ENCODE assay signal across 1 cellular context in the genomic region with DNA sequence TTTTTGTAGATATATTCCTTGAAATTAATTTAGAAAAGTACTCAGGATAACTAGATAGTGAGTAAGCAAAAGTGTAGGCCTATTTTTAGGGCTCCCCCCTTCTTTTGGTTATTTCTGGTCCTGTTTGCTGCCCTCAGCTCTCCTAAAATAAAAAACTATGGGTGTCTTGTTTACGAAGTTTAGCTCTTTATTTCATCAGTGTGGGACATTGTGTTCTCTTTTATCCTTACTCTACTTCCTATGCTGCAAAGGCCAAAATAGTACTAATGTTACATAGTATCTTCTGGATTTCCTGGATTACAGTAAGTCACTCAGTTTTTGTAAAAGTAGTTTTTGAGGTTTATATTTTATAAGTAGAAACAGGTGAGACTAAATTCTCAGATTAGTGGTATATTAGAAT.
TF ChIP-seq lines count a peak whose summit lies in the region.

No MANE protein-coding gene starts in this region.

TF ChIP-seq in GM23338, 12 proteins besides CTCF, POLR2A, EP300 and RAD21 (continued from another document):
- TF ChIP-seq, protein P1, sequence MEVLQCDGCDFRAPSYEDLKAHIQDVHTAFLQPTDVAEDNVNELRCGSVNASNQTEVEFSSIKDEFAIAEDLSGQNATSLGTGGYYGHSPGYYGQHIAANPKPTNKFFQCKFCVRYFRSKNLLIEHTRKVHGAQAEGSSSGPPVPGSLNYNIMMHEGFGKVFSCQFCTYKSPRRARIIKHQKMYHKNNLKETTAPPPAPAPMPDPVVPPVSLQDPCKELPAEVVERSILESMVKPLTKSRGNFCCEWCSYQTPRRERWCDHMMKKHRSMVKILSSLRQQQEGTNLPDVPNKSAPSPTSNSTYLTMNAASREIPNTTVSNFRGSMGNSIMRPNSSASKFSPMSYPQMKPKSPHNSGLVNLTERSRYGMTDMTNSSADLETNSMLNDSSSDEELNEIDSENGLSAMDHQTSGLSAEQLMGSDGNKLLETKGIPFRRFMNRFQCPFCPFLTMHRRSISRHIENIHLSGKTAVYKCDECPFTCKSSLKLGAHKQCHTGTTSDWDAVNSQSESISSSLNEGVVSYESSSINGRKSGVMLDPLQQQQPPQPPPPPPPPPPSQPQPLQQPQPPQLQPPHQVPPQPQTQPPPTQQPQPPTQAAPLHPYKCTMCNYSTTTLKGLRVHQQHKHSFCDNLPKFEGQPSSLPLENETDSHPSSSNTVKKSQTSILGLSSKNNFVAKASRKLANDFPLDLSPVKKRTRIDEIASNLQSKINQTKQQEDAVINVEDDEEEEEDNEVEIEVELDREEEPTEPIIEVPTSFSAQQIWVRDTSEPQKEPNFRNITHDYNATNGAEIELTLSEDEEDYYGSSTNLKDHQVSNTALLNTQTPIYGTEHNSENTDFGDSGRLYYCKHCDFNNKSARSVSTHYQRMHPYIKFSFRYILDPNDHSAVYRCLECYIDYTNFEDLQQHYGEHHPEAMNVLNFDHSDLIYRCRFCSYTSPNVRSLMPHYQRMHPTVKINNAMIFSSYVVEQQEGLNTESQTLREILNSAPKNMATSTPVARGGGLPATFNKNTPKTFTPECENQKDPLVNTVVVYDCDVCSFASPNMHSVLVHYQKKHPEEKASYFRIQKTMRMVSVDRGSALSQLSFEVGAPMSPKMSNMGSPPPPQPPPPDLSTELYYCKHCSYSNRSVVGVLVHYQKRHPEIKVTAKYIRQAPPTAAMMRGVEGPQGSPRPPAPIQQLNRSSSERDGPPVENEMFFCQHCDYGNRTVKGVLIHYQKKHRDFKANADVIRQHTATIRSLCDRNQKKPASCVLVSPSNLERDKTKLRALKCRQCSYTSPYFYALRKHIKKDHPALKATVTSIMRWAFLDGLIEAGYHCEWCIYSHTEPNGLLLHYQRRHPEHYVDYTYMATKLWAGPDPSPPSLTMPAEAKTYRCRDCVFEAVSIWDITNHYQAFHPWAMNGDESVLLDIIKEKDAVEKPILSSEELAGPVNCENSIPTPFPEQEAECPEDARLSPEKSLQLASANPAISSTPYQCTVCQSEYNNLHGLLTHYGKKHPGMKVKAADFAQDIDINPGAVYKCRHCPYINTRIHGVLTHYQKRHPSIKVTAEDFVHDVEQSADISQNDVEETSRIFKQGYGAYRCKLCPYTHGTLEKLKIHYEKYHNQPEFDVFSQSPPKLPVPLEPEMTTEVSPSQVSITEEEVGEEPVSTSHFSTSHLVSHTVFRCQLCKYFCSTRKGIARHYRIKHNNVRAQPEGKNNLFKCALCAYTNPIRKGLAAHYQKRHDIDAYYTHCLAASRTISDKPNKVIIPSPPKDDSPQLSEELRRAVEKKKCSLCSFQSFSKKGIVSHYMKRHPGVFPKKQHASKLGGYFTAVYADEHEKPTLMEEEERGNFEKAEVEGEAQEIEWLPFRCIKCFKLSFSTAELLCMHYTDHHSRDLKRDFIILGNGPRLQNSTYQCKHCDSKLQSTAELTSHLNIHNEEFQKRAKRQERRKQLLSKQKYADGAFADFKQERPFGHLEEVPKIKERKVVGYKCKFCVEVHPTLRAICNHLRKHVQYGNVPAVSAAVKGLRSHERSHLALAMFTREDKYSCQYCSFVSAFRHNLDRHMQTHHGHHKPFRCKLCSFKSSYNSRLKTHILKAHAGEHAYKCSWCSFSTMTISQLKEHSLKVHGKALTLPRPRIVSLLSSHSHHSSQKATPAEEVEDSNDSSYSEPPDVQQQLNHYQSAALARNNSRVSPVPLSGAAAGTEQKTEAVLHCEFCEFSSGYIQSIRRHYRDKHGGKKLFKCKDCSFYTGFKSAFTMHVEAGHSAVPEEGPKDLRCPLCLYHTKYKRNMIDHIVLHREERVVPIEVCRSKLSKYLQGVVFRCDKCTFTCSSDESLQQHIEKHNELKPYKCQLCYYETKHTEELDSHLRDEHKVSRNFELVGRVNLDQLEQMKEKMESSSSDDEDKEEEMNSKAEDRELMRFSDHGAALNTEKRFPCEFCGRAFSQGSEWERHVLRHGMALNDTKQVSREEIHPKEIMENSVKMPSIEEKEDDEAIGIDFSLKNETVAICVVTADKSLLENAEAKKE (CRISPR knock-in tag; IDR thresholded peaks at IDR 0.05), result no peak
